Comparison of ENCODE assay signal across 8 cellular contexts in the genomic region with DNA sequence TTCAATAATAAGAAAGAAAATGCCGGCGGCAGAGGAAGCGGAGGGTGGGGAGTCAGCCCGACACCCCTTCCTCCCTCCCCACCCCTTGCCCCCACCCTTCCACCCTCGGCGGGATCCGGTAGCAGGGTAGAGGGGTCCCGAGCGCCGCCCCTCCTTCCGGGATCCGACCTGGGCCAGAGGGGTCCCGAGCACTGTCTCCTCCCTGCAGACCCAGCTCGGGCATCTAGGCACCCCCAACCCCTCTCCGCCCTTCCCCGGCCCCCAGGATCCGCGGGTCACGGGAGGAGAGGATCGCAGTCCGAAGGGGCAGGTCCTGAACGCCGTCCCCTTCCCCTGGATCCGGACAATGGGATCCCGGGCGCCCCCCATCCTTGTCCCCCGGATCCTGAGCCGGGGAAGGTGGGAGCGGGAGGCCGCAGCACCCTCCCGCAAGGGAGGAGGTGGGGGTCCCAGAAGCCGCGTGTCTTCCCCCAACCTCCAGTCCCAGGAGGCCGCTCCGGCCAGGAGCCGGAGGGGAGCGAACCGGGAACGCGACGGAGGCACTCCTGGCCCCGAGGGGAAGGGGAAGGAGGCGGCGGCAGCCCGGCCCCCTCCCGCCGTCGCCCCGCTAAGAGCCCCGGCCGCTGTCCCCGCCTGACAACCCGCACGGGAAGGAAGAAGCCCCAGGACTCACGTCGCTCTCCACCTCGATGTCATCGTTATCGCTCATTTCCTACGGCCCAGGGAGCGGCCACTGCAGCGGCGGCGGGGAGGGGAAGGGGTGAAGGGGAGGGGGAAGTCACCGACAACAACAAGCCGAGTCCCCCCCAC. TPM values are rescaled to one million over a fixed set of nuclear protein-coding genes. Genes with fewer than 3 reads are reported as not detected.
DNase-seq lines count a peak whose midpoint lies in the region; ATAC-seq, FAIRE-seq and TF ChIP-seq lines count a peak whose summit lies in the region.

No MANE protein-coding gene starts in this region.

- no peaks in the 10 kb centered on the region for H3K27me3 Mint-ChIP-seq in activated naive CD8-positive, alpha-beta T cell treated with anti-CD3 and anti-CD28 coated beads, Interleukin-2, amount 10 ng/mL, durations not matched to agents 7 days and 5 days

- peak overlapping the region; percentile 65; the same call in 1 of the 2 replicates for H3K27ac ChIP-seq in Panc1 (ENCODE audit: low read length)
- peak overlapping the region; percentile 86 to 98 for H3K27ac ChIP-seq in small intestine (ENCODE audit: low read depth in 1 of 2, low read length in 1 of 2)

- peak overlapping the region; percentile 97 for H3K27ac Mint-ChIP-seq in activated naive CD8-positive, alpha-beta T cell treated with anti-CD3 and anti-CD28 coated beads, Interleukin-2, amount 10 ng/mL, durations not matched to agents 7 days and 5 days

- H3K4me1 ChIP-seq in Panc1 (ENCODE audit: control insufficient read depth, insufficient read depth, low read length) (peaks cover 6% of the 10 kb centered on the region; the same call in 1 of the 2 replicates), small intestine (ENCODE audit: control insufficient read depth in 2 of 2, insufficient read depth in 1 of 2, low read depth in 1 of 2, low read length in 1 of 2) (peaks cover 6 to 10% of the 10 kb centered on the region in 2 donors)

- H3K4me3 ChIP-seq in Panc1 (ENCODE audit: low read depth in 2 of 2, low read length in 2 of 2) (peak overlapping the region; percentile 68 to 78), iPS-11a (ENCODE audit: low read depth, low read length) (peak overlapping the region; percentile 78), small intestine (ENCODE audit: low read depth in 1 of 2, low read length in 2 of 2) (peak overlapping the region; percentile 92 to 99)

- WGBS in small intestine, 3 donors = 0 to 1% (median 0%) methylated on average over 33 to 66 of the region's 66 CpGs

- ATAC-seq in Right ventricle myocardium inferior (peak; percentile 22), Panc1 (no peak; the same call in 1 of the 2 replicates)
- peak; percentile 58 for ATAC-seq in activated naive CD8-positive, alpha-beta T cell treated with anti-CD3 and anti-CD28 coated beads, Interleukin-2, amount 10 ng/mL, durations not matched to agents 7 days and 5 days (ENCODE audit: low read depth)

- H3K9me3 ChIP-seq in Panc1 (ENCODE audit: control insufficient read depth, insufficient read depth, low read depth, low read length) (no peaks in the 10 kb centered on the region), small intestine (ENCODE audit: control insufficient read depth, low read depth) (no peaks in the 10 kb centered on the region)

- no peak for TF ChIP-seq CTCF in Panc1 (IDR thresholded peaks at IDR 0.05)

- H3K9me3 Mint-ChIP-seq in activated naive CD8-positive, alpha-beta T cell treated with anti-CD3 and anti-CD28 coated beads, Interleukin-2, amount 10 ng/mL, durations not matched to agents 7 days and 5 days = no peaks in the 10 kb centered on the region

- no peaks in the 10 kb centered on the region for H3K27me3 ChIP-seq in Panc1 (ENCODE audit: control insufficient read depth, insufficient read depth, low read length)
- H3K27me3 ChIP-seq in small intestine (ENCODE audit: control insufficient read depth in 2 of 2, insufficient read depth in 2 of 2, low read length in 2 of 2) = no peaks in the 10 kb centered on the region

- in situ Hi-C loops in Panc1 (cut with HindIII; ENCODE audit: low pct_unique_long_range_greater_than_20kb, low sequenced_read_pairs) = no loop called here

- BruUV-seq in Panc1 (replicated peaks; lab: Mats Ljungman, UMichigan) = no TSS peak

- no peak for FAIRE-seq in small intestine (lab: Jason Lieb, UNC)

- peaks cover 6% of the 10 kb centered on the region for H3K36me3 ChIP-seq in Panc1 (ENCODE audit: control insufficient read depth, insufficient read depth, low read length)
- H3K36me3 ChIP-seq in small intestine (ENCODE audit: control insufficient read depth in 2 of 2, insufficient read depth in 2 of 2, low read length in 2 of 2) = no peaks in the 10 kb centered on the region

- CTCF ChIA-PET in Panc1 (lab: Charles Lee) = interaction anchor here (0.6 kb wide), 2 partner anchors 15 to 122 kb away, joined by 3 to 6 read pairs; no protein-coding TSS in a partner anchor

- H3K4me1 Mint-ChIP-seq in activated naive CD8-positive, alpha-beta T cell treated with anti-CD3 and anti-CD28 coated beads, Interleukin-2, amount 10 ng/mL, durations not matched to agents 7 days and 5 days = peaks cover 41% of the 10 kb centered on the region

- POLR2A ChIA-PET in Panc1 (lab: Charles Lee) = interaction anchor here (0.6 kb wide), 1 partner anchor 694 kb away, joined by 8 read pairs; no protein-coding TSS in a partner anchor
- POLR2A ChIA-PET in activated naive CD8-positive, alpha-beta T cell treated with anti-CD3 and anti-CD28 coated beads, Interleukin-2, amount 10 ng/mL, durations not matched to agents 7 days and 5 days (lab: Charles Lee) = interaction anchor here (0.5 to 1.2 kb wide), 4 partner anchors 23 to 345 kb away, joined by 3 to 4 read pairs (median 3); no protein-coding TSS in a partner anchor

- intact Hi-C loops in Right ventricle myocardium inferior (cut with DNase I) = loop anchor here (5.0 kb wide), 1 partner anchor 310 kb away; a partner anchor contains a TSS
- intact Hi-C loops in cardiac septum (cut with DNase I) = loop anchor here (2.0 to 5.0 kb wide), 2 partner anchors 115 to 310 kb away; a partner anchor contains a TSS
- intact Hi-C loops in Panc1 (cut with micrococcal nuclease; ENCODE audit: unreplicated experiment) = no loop called here

- DNase-seq in Right ventricle myocardium inferior (ENCODE audit: missing footprints) (peak; percentile 67), cardiac septum (ENCODE audit: low spot score) (no peak), Panc1 (ENCODE audit: low read depth, low spot score) (no peak), small intestine (peak; percentile 20), NCI-H187 (lab: John Stamatoyannopoulos, UW) (no peak), NCI-H2107 (lab: John Stamatoyannopoulos, UW) (no peak)
- DNase-seq in activated naive CD8-positive, alpha-beta T cell treated with anti-CD3 and anti-CD28 coated beads, Interleukin-2, amount 10 ng/mL, durations not matched to agents 7 days and 5 days = no peak

- peak overlapping the region; percentile 93 for H3K4me3 Mint-ChIP-seq in activated naive CD8-positive, alpha-beta T cell treated with anti-CD3 and anti-CD28 coated beads, Interleukin-2, amount 10 ng/mL, durations not matched to agents 7 days and 5 days

- H3K36me3 Mint-ChIP-seq in activated naive CD8-positive, alpha-beta T cell treated with anti-CD3 and anti-CD28 coated beads, Interleukin-2, amount 10 ng/mL, durations not matched to agents 7 days and 5 days = peaks cover 18% of the 10 kb centered on the region

RNA-seq across cellular contexts. Expression of a gene that starts 0.5 kb away (rescaled TPM):
- total RNA-seq in Right ventricle myocardium inferior = 92.1 TPM
- 80.8 TPM for total RNA-seq in cardiac septum
- 41.4 TPM for total RNA-seq in Panc1 (2021; ENCODE audit: unreplicated experiment)
- polyA plus RNA-seq in Panc1 (2012; ENCODE audit: insufficient read length) = 41.3 TPM
- total RNA-seq in activated naive CD8-positive, alpha-beta T cell treated with anti-CD3 and anti-CD28 coated beads, Interleukin-2, amount 10 ng/mL, durations not matched to agents 7 days and 5 days = 100 to 1,000 TPM; 150 to 155 TPM
- 10 to 100 TPM; 42.9 to 77.3 (median 64.6) TPM for polyA plus RNA-seq in small intestine

Comparison
In these comparisons a context has a peak if more than half of its experiments do, and no peak if none do; other contexts are left out.
1. DNase-seq: peak in Right ventricle myocardium inferior (single experiment) and small intestine (single experiment); none in cardiac septum (single experiment), Panc1 (single experiment), activated naive CD8-positive, alpha-beta T cell treated with anti-CD3 and anti-CD28 coated beads, Interleukin-2, amount 10 ng/mL, durations not matched to agents 7 days and 5 days (single experiment), NCI-H187 (0 of 2) and NCI-H2107 (single experiment).
2. Peak in every context shown above with its lines, with median percentiles within 50 percentile points of each other: H3K4me3 ChIP-seq.